Comparison of ENCODE assay signal across 3 cellular contexts in genomic region chr14:105709281-105710118, GRCh38.
TF ChIP-seq lines count a peak whose summit lies in the region.

No MANE protein-coding gene starts in this region.

TF ChIP-seq in A549, 52 proteins besides CTCF, POLR2A, EP300 and RAD21 (continued from another document):
- no peak for TF ChIP-seq ZC3H11A (IDR thresholded peaks at IDR 0.05)
- TF ChIP-seq, protein P1, sequence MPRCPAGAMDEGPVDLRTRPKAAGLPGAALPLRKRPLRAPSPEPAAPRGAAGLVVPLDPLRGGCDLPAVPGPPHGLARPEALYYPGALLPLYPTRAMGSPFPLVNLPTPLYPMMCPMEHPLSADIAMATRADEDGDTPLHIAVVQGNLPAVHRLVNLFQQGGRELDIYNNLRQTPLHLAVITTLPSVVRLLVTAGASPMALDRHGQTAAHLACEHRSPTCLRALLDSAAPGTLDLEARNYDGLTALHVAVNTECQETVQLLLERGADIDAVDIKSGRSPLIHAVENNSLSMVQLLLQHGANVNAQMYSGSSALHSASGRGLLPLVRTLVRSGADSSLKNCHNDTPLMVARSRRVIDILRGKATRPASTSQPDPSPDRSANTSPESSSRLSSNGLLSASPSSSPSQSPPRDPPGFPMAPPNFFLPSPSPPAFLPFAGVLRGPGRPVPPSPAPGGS (IDR thresholded peaks at IDR 0.05): no peak
- no peak for TF ChIP-seq RCOR1 (IDR thresholded peaks at IDR 0.05; ENCODE audit: low read depth, low read length)
- no peak for TF ChIP-seq PHF8 (IDR thresholded peaks at IDR 0.05; ENCODE audit: borderline replicate concordance, low read depth)
- TF ChIP-seq, protein P2, sequence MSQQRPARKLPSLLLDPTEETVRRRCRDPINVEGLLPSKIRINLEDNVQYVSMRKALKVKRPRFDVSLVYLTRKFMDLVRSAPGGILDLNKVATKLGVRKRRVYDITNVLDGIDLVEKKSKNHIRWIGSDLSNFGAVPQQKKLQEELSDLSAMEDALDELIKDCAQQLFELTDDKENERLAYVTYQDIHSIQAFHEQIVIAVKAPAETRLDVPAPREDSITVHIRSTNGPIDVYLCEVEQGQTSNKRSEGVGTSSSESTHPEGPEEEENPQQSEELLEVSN (IDR thresholded peaks at IDR 0.05; ENCODE audit: borderline replicate concordance, low read depth): no peak
- no peak for TF ChIP-seq HOXA7 (CRISPR knock-in tag; IDR thresholded peaks at IDR 0.05)

TF ChIP-seq in HEK293, 187 proteins besides CTCF, POLR2A, EP300 and RAD21:
- TF ChIP-seq, protein P3, sequence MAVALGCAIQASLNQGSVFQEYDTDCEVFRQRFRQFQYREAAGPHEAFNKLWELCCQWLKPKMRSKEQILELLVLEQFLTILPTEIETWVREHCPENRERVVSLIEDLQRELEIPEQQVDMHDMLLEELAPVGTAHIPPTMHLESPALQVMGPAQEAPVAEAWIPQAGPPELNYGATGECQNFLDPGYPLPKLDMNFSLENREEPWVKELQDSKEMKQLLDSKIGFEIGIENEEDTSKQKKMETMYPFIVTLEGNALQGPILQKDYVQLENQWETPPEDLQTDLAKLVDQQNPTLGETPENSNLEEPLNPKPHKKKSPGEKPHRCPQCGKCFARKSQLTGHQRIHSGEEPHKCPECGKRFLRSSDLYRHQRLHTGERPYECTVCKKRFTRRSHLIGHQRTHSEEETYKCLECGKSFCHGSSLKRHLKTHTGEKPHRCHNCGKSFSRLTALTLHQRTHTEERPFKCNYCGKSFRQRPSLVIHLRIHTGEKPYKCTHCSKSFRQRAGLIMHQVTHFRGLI (tag by site-specific recombination; IDR thresholded peaks at IDR 0.05): peak; percentile 81
- TF ChIP-seq KLF16 (tag by site-specific recombination; IDR thresholded peaks at IDR 0.05): no peak
- TF ChIP-seq ZNF169 (tag by site-specific recombination; IDR thresholded peaks at IDR 0.05): no peak
- no peak for TF ChIP-seq ZNF776 (tag by site-specific recombination; IDR thresholded peaks at IDR 0.05; ENCODE audit: borderline replicate concordance)

TF ChIP-seq in GM12878, 131 proteins besides CTCF, POLR2A, EP300 and RAD21:
- TF ChIP-seq IRF3 (IDR thresholded peaks at IDR 0.05): no peak
- TF ChIP-seq ATF7 (IDR thresholded peaks at IDR 0.05; ENCODE audit: low read depth): no peak
- peak; percentile 40; the same call in 1 of the 2 replicates for TF ChIP-seq SMAD5 (IDR thresholded peaks at IDR 0.05; ENCODE audit: low read depth)
- TF ChIP-seq RCOR1 (conservative IDR thresholded peaks at IDR 0.05; ENCODE audit: low read depth, low read length): no peak
